In the genomic region with DNA sequence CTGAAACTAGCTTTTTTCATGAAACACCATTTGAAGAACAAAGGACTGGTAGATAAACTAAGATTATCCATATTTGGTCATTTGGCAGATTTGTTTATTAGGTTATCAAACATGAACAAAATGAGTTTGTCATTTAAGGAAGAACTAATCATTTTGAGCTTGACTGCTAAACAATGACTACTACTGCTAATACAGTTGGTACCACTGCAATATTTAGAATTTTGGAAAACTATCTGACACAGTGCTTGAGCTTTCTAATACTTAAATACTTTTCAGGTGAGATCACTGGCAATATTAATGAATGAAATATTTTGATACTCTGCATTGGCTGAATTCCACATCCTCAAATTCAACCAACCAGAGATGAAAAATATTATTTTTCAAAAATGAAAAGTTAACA, we compare ENCODE assay signal across 1 cellular context.
TF ChIP-seq lines count a peak whose summit lies in the region.

No MANE protein-coding gene starts in this region.

TF ChIP-seq in IMR-90, 13 proteins besides CTCF, POLR2A, EP300 and RAD21:
- TF ChIP-seq CEBPB (IDR thresholded peaks at IDR 0.05; ENCODE audit: low read depth, low read length) (no peak), NFE2L2 (IDR thresholded peaks at IDR 0.05; ENCODE audit: low read depth, low read length) (no peak), MXI1 (IDR thresholded peaks at IDR 0.05; ENCODE audit: borderline replicate concordance, low read depth, low read length) (no peak), RFX5 (IDR thresholded peaks at IDR 0.05; ENCODE audit: low read depth, low read length) (no peak), MAZ (IDR thresholded peaks at IDR 0.05; ENCODE audit: borderline replicate concordance, low read depth, low read length) (no peak), FOS (IDR thresholded peaks at IDR 0.05; ENCODE audit: low read depth, low read length) (no peak), MAFK (IDR thresholded peaks at IDR 0.05; ENCODE audit: low read depth, low read length) (no peak), RCOR1 (IDR thresholded peaks at IDR 0.05; ENCODE audit: insufficient replicate concordance, low read length) (no peak), CHD1 (IDR thresholded peaks at IDR 0.05; ENCODE audit: low read depth, low read length) (no peak), SMC3 (IDR thresholded peaks at IDR 0.05; ENCODE audit: low read depth, low read length) (no peak), BHLHE40 (IDR thresholded peaks at IDR 0.05; ENCODE audit: low read depth, low read length) (no peak)
- TF ChIP-seq, protein P1, sequence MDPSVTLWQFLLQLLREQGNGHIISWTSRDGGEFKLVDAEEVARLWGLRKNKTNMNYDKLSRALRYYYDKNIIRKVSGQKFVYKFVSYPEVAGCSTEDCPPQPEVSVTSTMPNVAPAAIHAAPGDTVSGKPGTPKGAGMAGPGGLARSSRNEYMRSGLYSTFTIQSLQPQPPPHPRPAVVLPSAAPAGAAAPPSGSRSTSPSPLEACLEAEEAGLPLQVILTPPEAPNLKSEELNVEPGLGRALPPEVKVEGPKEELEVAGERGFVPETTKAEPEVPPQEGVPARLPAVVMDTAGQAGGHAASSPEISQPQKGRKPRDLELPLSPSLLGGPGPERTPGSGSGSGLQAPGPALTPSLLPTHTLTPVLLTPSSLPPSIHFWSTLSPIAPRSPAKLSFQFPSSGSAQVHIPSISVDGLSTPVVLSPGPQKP (IDR thresholded peaks at IDR 0.05; ENCODE audit: borderline replicate concordance, low read depth, low read length), result no peak
- TF ChIP-seq, protein P2, sequence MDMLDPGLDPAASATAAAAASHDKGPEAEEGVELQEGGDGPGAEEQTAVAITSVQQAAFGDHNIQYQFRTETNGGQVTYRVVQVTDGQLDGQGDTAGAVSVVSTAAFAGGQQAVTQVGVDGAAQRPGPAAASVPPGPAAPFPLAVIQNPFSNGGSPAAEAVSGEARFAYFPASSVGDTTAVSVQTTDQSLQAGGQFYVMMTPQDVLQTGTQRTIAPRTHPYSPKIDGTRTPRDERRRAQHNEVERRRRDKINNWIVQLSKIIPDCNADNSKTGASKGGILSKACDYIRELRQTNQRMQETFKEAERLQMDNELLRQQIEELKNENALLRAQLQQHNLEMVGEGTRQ (IDR thresholded peaks at IDR 0.05; ENCODE audit: low read depth, low read length), result no peak
